In genomic region chr5:132369471-132370240, GRCh38 we compare ENCODE assay signal across 1 cellular context.
TF ChIP-seq lines count a peak whose summit lies in the region.

Gene SLC22A5, plus strand, starts transcription at chr5:132369710. Its CDS starts 263 bp downstream, at chr5:132369973.

TF ChIP-seq in HepG2, 621 proteins besides CTCF, POLR2A, EP300 and RAD21 (continued from another document and continues in another):
- TF ChIP-seq GLI4 (CRISPR knock-in tag; IDR thresholded peaks at IDR 0.05; ENCODE audit: borderline replicate concordance), result no peak
- TF ChIP-seq HES4 (CRISPR knock-in tag; IDR thresholded peaks at IDR 0.05; ENCODE audit: borderline replicate concordance), result peak; percentile 83
- TF ChIP-seq ARNT2 (CRISPR knock-in tag; IDR thresholded peaks at IDR 0.05; ENCODE audit: low read depth), result peak; percentile 89
- TF ChIP-seq, protein P1, sequence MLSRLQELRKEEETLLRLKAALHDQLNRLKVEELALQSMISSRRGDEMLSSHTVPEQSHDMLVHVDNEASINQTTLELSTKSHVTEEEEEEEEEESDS (CRISPR knock-in tag; IDR thresholded peaks at IDR 0.05; ENCODE audit: borderline replicate concordance), result peak; percentile 72; the same call in 1 of the 2 replicates
- TF ChIP-seq CBFB (CRISPR knock-in tag; IDR thresholded peaks at IDR 0.05), result peak; percentile 24; the same call in 1 of the 2 replicates
- TF ChIP-seq, protein P2, sequence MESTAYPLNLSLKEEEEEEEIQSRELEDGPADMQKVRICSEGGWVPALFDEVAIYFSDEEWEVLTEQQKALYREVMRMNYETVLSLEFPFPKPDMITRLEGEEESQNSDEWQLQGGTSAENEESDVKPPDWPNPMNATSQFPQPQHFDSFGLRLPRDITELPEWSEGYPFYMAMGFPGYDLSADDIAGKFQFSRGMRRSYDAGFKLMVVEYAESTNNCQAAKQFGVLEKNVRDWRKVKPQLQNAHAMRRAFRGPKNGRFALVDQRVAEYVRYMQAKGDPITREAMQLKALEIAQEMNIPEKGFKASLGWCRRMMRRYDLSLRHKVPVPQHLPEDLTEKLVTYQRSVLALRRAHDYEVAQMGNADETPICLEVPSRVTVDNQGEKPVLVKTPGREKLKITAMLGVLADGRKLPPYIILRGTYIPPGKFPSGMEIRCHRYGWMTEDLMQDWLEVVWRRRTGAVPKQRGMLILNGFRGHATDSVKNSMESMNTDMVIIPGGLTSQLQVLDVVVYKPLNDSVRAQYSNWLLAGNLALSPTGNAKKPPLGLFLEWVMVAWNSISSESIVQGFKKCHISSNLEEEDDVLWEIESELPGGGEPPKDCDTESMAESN (CRISPR knock-in tag; conservative IDR thresholded peaks at IDR 0.05), result peak; percentile 97
- peak; percentile 92 for TF ChIP-seq SALL2 (CRISPR knock-in tag; IDR thresholded peaks at IDR 0.05)
- peak; percentile 77 for TF ChIP-seq MTF1 (CRISPR knock-in tag; IDR thresholded peaks at IDR 0.05)
- TF ChIP-seq ZSCAN31 (CRISPR knock-in tag; IDR thresholded peaks at IDR 0.05; ENCODE audit: low read depth), result peak; percentile 96
- TF ChIP-seq KDM4B (CRISPR knock-in tag; IDR thresholded peaks at IDR 0.05), result peak; percentile 24; the same call in 1 of the 2 replicates
- TF ChIP-seq ZNF800 (CRISPR knock-in tag; IDR thresholded peaks at IDR 0.05), result peak; percentile 88
- TF ChIP-seq, protein P3, sequence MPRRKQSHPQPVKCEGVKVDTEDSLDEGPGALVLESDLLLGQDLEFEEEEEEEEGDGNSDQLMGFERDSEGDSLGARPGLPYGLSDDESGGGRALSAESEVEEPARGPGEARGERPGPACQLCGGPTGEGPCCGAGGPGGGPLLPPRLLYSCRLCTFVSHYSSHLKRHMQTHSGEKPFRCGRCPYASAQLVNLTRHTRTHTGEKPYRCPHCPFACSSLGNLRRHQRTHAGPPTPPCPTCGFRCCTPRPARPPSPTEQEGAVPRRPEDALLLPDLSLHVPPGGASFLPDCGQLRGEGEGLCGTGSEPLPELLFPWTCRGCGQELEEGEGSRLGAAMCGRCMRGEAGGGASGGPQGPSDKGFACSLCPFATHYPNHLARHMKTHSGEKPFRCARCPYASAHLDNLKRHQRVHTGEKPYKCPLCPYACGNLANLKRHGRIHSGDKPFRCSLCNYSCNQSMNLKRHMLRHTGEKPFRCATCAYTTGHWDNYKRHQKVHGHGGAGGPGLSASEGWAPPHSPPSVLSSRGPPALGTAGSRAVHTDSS (CRISPR knock-in tag; conservative IDR thresholded peaks at IDR 0.05), result no peak
- no peak for TF ChIP-seq SIX1 (CRISPR knock-in tag; IDR thresholded peaks at IDR 0.05; ENCODE audit: borderline replicate concordance)
- no peak for TF ChIP-seq JARID2 (CRISPR knock-in tag; IDR thresholded peaks at IDR 0.05; ENCODE audit: insufficient replicate concordance)
- TF ChIP-seq CEBPG (CRISPR knock-in tag; IDR thresholded peaks at IDR 0.05), result 0 out of 2 replicates have a peak, but pooled peaks have one; percentile 2
- peak; percentile 89 for TF ChIP-seq IRX3 (CRISPR knock-in tag; IDR thresholded peaks at IDR 0.05; ENCODE audit: borderline replicate concordance, low read depth)
- peak; percentile 53 for TF ChIP-seq DMAP1 (CRISPR knock-in tag; IDR thresholded peaks at IDR 0.05)
- TF ChIP-seq ZNF503 (CRISPR knock-in tag; IDR thresholded peaks at IDR 0.05), result peak; percentile 81
- TF ChIP-seq, protein P4, sequence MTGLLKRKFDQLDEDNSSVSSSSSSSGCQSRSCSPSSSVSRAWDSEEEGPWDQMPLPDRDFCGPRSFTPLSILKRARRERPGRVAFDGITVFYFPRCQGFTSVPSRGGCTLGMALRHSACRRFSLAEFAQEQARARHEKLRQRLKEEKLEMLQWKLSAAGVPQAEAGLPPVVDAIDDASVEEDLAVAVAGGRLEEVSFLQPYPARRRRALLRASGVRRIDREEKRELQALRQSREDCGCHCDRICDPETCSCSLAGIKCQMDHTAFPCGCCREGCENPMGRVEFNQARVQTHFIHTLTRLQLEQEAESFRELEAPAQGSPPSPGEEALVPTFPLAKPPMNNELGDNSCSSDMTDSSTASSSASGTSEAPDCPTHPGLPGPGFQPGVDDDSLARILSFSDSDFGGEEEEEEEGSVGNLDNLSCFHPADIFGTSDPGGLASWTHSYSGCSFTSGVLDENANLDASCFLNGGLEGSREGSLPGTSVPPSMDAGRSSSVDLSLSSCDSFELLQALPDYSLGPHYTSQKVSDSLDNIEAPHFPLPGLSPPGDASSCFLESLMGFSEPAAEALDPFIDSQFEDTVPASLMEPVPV (CRISPR knock-in tag; IDR thresholded peaks at IDR 0.05), result peak; percentile 90; the same call in 1 of the 2 replicates
- TF ChIP-seq NFKB2 (CRISPR knock-in tag; IDR thresholded peaks at IDR 0.05; ENCODE audit: borderline replicate concordance), result peak; percentile 73; the same call in 1 of the 2 replicates
- 0 out of 2 replicates have a peak, but pooled peaks have one; percentile 5 for TF ChIP-seq RARA (CRISPR knock-in tag; IDR thresholded peaks at IDR 0.05)
- TF ChIP-seq SIX4 (CRISPR knock-in tag; IDR thresholded peaks at IDR 0.05), result 0 out of 2 replicates have a peak, but pooled peaks have one; percentile 15
- TF ChIP-seq ZNF792 (CRISPR knock-in tag; IDR thresholded peaks at IDR 0.05), result peak; percentile 50; the same call in 1 of the 2 replicates
- peak; percentile 61 for TF ChIP-seq POLR2G (IDR thresholded peaks at IDR 0.05; ENCODE audit: low read depth, low read length)
- TF ChIP-seq ZXDC (CRISPR knock-in tag; IDR thresholded peaks at IDR 0.05), result 0 out of 2 replicates have a peak, but pooled peaks have one; percentile 25
- peak; percentile 25; the same call in 1 of the 2 replicates for TF ChIP-seq MEIS2 (CRISPR knock-in tag; IDR thresholded peaks at IDR 0.05)
- TF ChIP-seq ZNF142 (CRISPR knock-in tag; IDR thresholded peaks at IDR 0.05), result peak; percentile 89; the same call in 1 of the 2 replicates
- TF ChIP-seq MIER2 (CRISPR knock-in tag; IDR thresholded peaks at IDR 0.05), result no peak
- 0 out of 2 replicates have a peak, but pooled peaks have one; percentile 65 for TF ChIP-seq PAX8 (CRISPR knock-in tag; IDR thresholded peaks at IDR 0.05; ENCODE audit: borderline replicate concordance)
- peak; percentile 68; the same call in 1 of the 2 replicates for TF ChIP-seq ZNF543 (CRISPR knock-in tag; IDR thresholded peaks at IDR 0.05)
- peak; percentile 98 for TF ChIP-seq KDM5B (CRISPR knock-in tag; IDR thresholded peaks at IDR 0.05; ENCODE audit: borderline replicate concordance)
- peak; percentile 34; the same call in 1 of the 2 replicates for TF ChIP-seq HOXA5 (CRISPR knock-in tag; IDR thresholded peaks at IDR 0.05)
- TF ChIP-seq XBP1 (CRISPR knock-in tag; IDR thresholded peaks at IDR 0.05), result no peak; the same call in 1 of the 2 replicates
- TF ChIP-seq ZNF672 (CRISPR knock-in tag; IDR thresholded peaks at IDR 0.05), result 0 out of 2 replicates have a peak, but pooled peaks have one; percentile 54
- TF ChIP-seq WIZ (CRISPR knock-in tag; IDR thresholded peaks at IDR 0.05), result 0 out of 2 replicates have a peak, but pooled peaks have one; percentile 26
- peak; percentile 49; the same call in 1 of the 2 replicates for TF ChIP-seq ZMYM4 (CRISPR knock-in tag; IDR thresholded peaks at IDR 0.05)
